Comparison of ENCODE assay signal across 22 cellular contexts in genomic region chr15:62912282-62912681, GRCh38.
DNase-seq lines count a peak whose midpoint lies in the region; ATAC-seq and TF ChIP-seq lines count a peak whose summit lies in the region.
"Had no signal": no experiment of that assay in that cellular context is flagged by ENCODE, and none has a peak within 500 bp of the region (broad histone marks: within the 10 kb centered on the region; RNA-seq: fewer than 3 reads in every experiment).

No MANE protein-coding gene starts in this region.

- DNase-seq in cardiac muscle cell (ENCODE audit: low read depth in 1 of 2, low spot score in 1 of 2) (no peak), Right ventricle myocardium superior (no peak), left lung (no peak), neural progenitor cell (ENCODE audit: low spot score) (no peak), upper lobe of right lung (no peak), GM10266 (ENCODE audit: extremely low spot score) (no peak), NCI-H446 (lab: John Stamatoyannopoulos, UW) (no peak), HuH-7.5 (ENCODE audit: low spot score) (no peak)
- DNase-seq: DMS153, KBM-7, MG63, NCI-H1105 treated with DMSO at 0.1 percent for 48 hours, NCI-H146, NCI-H2029, NCI-H2227 treated with DMSO at 0.1 percent for 48 hours, NCI-H510A, NCI-H69, SHP77 treated with DMSO at 0.1 percent for 48 hours had no signal

- H3K4me2 ChIP-seq in neural progenitor cell, result no peak overlapping the region

- H3K27me3 ChIP-seq in cardiac muscle cell, result no peaks in the 10 kb centered on the region
- H3K27me3 ChIP-seq in left lung, result no peaks in the 10 kb centered on the region
- peaks cover 9% of the 10 kb centered on the region for H3K27me3 ChIP-seq in neural progenitor cell
- H3K27me3 ChIP-seq in upper lobe of right lung, result no peaks in the 10 kb centered on the region
- H3K27me3 ChIP-seq: MG63 had no signal

- H3K9me3 ChIP-seq in cardiac muscle cell (ENCODE audit: low read depth), result no peaks in the 10 kb centered on the region
- no peaks in the 10 kb centered on the region for H3K9me3 ChIP-seq in left lung
- H3K9me3 ChIP-seq in neural progenitor cell (ENCODE audit: low read depth), result no peaks in the 10 kb centered on the region
- no peaks in the 10 kb centered on the region for H3K9me3 ChIP-seq in upper lobe of right lung
- H3K9me3 ChIP-seq: MG63 had no signal

- no peaks in the 10 kb centered on the region for H3K79me2 ChIP-seq in neural progenitor cell (ENCODE audit: low read depth)

- no peak overlapping the region for H2AFZ ChIP-seq in neural progenitor cell (replicated peaks)

- H3K4me1 ChIP-seq in cardiac muscle cell (ENCODE audit: low read depth) (peaks cover 14% of the 10 kb centered on the region), left lung (no peaks in the 10 kb centered on the region), neural progenitor cell (peaks cover 20% of the 10 kb centered on the region), upper lobe of right lung (no peaks in the 10 kb centered on the region)

- ATAC-seq in Right ventricle myocardium superior (ENCODE audit: poor library complexity) (no peak), left lung (peak; percentile 81), upper lobe of right lung (peak; percentile 47)
- ATAC-seq: GM12878 had no signal

- H3K36me3 Mint-ChIP-seq in neural progenitor cell, result no peaks in the 10 kb centered on the region

- H3F3A ChIP-seq in neural progenitor cell (ENCODE audit: low read depth), result peaks cover 3% of the 10 kb centered on the region

- intact Hi-C loops in Right ventricle myocardium superior (cut with DNase I) (no loop called here), left lung (cut with DNase I) (no loop called here), upper lobe of right lung (cut with DNase I) (no loop called here)

- no peak overlapping the region for H3K9ac ChIP-seq in neural progenitor cell

- H3K4me1 Mint-ChIP-seq in neural progenitor cell, result peaks cover 23% of the 10 kb centered on the region

- no peak overlapping the region for H3K4me3 Mint-ChIP-seq in neural progenitor cell

- peaks cover 10% of the 10 kb centered on the region for H3K9me3 Mint-ChIP-seq in neural progenitor cell

- TF ChIP-seq CTCF in cardiac muscle cell (IDR thresholded peaks at IDR 0.05; ENCODE audit: low read depth, low read length) (no peak), left lung (IDR thresholded peaks at IDR 0.05) (no peak), neural progenitor cell (IDR thresholded peaks at IDR 0.05) (no peak), upper lobe of right lung (IDR thresholded peaks at IDR 0.05) (no peak), GM10266 (IDR thresholded peaks at IDR 0.05; ENCODE audit: control insufficient read depth, insufficient read depth, low read depth, missing control alignments) (no peak)

- H3K27ac ChIP-seq in cardiac muscle cell (peak overlapping the region; percentile 36), left lung (no peak overlapping the region), neural progenitor cell (no peak overlapping the region), upper lobe of right lung (no peak overlapping the region)
- H3K27ac ChIP-seq: 22Rv1, RWPE1, SK-N-MC had no signal

- no peaks in the 10 kb centered on the region for H4K20me1 ChIP-seq in neural progenitor cell (ENCODE audit: low read depth)

- no peak overlapping the region for H3K4me3 ChIP-seq in cardiac muscle cell
- H3K4me3 ChIP-seq in left lung, result no peak overlapping the region
- no peak overlapping the region for H3K4me3 ChIP-seq in neural progenitor cell
- no peak overlapping the region for H3K4me3 ChIP-seq in upper lobe of right lung
- H3K4me3 ChIP-seq: GM12878, MG63, SK-N-MC had no signal

- H3K27ac Mint-ChIP-seq in neural progenitor cell, result peak overlapping the region; percentile 74

- H3K27me3 Mint-ChIP-seq in neural progenitor cell (ENCODE audit: insufficient read depth, low read depth), result no peaks in the 10 kb centered on the region

- H3K36me3 ChIP-seq in cardiac muscle cell (no peaks in the 10 kb centered on the region), left lung (no peaks in the 10 kb centered on the region), neural progenitor cell (no peaks in the 10 kb centered on the region), upper lobe of right lung (no peaks in the 10 kb centered on the region)
- H3K36me3 ChIP-seq: MG63 had no signal
